23 cellular contexts compared by ENCODE assay signal in the genomic region with DNA sequence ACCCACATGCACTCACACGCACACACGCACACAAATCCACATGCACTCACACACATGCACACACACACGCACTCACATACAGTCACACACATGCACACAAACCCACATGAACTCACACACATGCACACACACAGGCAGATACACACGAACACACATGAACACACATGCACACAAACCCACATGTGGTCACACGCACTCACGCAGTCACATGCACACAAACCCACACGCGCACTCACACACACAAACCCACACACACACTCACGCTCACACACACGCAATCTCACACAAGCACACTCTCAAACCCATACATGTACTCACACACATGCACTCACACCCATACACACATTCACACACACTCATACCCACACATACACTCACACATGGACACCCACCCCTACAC.
DNase-seq lines count a peak whose midpoint lies in the region; ATAC-seq, FAIRE-seq and TF ChIP-seq lines count a peak whose summit lies in the region.
"Had no signal": no experiment of that assay in that cellular context is flagged by ENCODE, and none has a peak within 500 bp of the region (broad histone marks: within the 10 kb centered on the region; RNA-seq: fewer than 3 reads in every experiment).

No MANE protein-coding gene starts in this region.

- H2BK15ac ChIP-seq in H1 (ENCODE audit: low read length) (no peak overlapping the region), neuronal stem cell (ENCODE audit: low read length) (no peak overlapping the region)

- H3K14ac ChIP-seq in H1 (ENCODE audit: insufficient read length) (peak overlapping the region; percentile 55), neuronal stem cell (ENCODE audit: low read length) (peak overlapping the region; percentile 28)

- peaks cover 6% of the 10 kb centered on the region for H3K23me2 ChIP-seq in H1 (ENCODE audit: low read depth, low read length)

- H3K79me1 ChIP-seq in H1 (ENCODE audit: low read depth, low read length) (peaks cover 3% of the 10 kb centered on the region), neuronal stem cell (ENCODE audit: low read depth, low read length) (no peaks in the 10 kb centered on the region)

- CTCF ChIA-PET in A549 (lab: Yijun Ruan, JAX), result no interaction called here
- CTCF ChIA-PET in HEK293 (lab: Yijun Ruan, JAX), result no interaction called here
- CTCF ChIA-PET in H1 (lab: Charles Lee; ENCODE audit: partially characterized antibody), result no interaction called here

- H3K79me2 ChIP-seq in H1 (ENCODE audit: control insufficient read depth in 1 of 2, insufficient read depth in 2 of 2, low read length in 2 of 2), result no peaks in the 10 kb centered on the region

- no peak overlapping the region for H2BK120ac ChIP-seq in H1 (replicated peaks; ENCODE audit: low read depth, low read length)
- H2BK120ac ChIP-seq in neuronal stem cell (ENCODE audit: low read depth, low read length), result no peak overlapping the region

- TF ChIP-seq POLR2A in A549 (IDR thresholded peaks at IDR 0.05; ENCODE audit: low read length), result no peak
- TF ChIP-seq POLR2A in H1 (IDR thresholded peaks at IDR 0.05; ENCODE audit: control extremely low read depth in 1 of 2, low read depth in 2 of 2, low read length in 2 of 2), result no peak

- TF ChIP-seq CTCF in A549 (IDR thresholded peaks at IDR 0.05) (no peak), HEK293 (tag by site-specific recombination; IDR thresholded peaks at IDR 0.05) (no peak), H1 (IDR thresholded peaks at IDR 0.05; ENCODE audit: control extremely low read depth in 1 of 3, insufficient read depth in 1 of 3, low read depth in 1 of 3, low read length in 3 of 3) (no peak)

- H2BK12ac ChIP-seq in H1 (ENCODE audit: low read depth, low read length) (peak overlapping the region; percentile 70; the same call in 1 of the 2 replicates), neuronal stem cell (ENCODE audit: low read length) (no peak overlapping the region)

- H3K23ac ChIP-seq in H1 (ENCODE audit: insufficient read length) (peak overlapping the region; percentile 15), neuronal stem cell (ENCODE audit: low read depth, low read length, poor library complexity) (peak overlapping the region; percentile 76)

- H2AFZ ChIP-seq in H1 (ENCODE audit: low read length), result no peak overlapping the region
- H2AFZ ChIP-seq in neuronal stem cell (ENCODE audit: low read length), result no peak overlapping the region
- H2AFZ ChIP-seq: GM23338 had no signal

- peak overlapping the region; percentile 29; the same call in 1 of the 2 replicates for H2BK20ac ChIP-seq in H1 (ENCODE audit: low read length)

- in situ Hi-C loops in KBM-7 (cut with MboI; ENCODE audit: low pct_unique_long_range_greater_than_20kb, low sequenced_read_pairs), result no loop called here

- no peak overlapping the region for H3K18ac ChIP-seq in H1 (ENCODE audit: extremely low read depth, low read length)
- H3K18ac ChIP-seq in neuronal stem cell (ENCODE audit: low read length), result no peak overlapping the region

- H3K56ac ChIP-seq in H1 (replicated peaks; ENCODE audit: insufficient read length, low read depth, low read length), result peak overlapping the region; percentile 24

- H3K9ac ChIP-seq in H1 (replicated peaks in 1 of 4; ENCODE audit: extremely low read depth in 1 of 4, low read depth in 3 of 4, low read length in 3 of 4) (peak overlapping the region in 1 of 4 experiments; percentile 32; a peak in 1 of 7 replicates), neuronal stem cell (ENCODE audit: low read depth, low read length, poor library complexity) (peak overlapping the region; percentile 14)
- H3K9ac ChIP-seq: BLaER1 had no signal

- H3K36me3 ChIP-seq in HEK293 (ENCODE audit: control insufficient read depth in 2 of 2, insufficient read depth in 1 of 2, low read length in 2 of 2) (no peaks in the 10 kb centered on the region), H1 (ENCODE audit: control insufficient read depth in 2 of 4, insufficient read depth in 4 of 4, low read length in 3 of 4) (no peaks in the 10 kb centered on the region; a peak in 1 of 8 replicates), neuronal stem cell (replicated peaks in 1 of 2; ENCODE audit: control insufficient read depth in 2 of 2, insufficient read depth in 2 of 2, low read length in 2 of 2) (no peaks in the 10 kb centered on the region)
- H3K36me3 ChIP-seq: BLaER1, HAP-1 had no signal

- H3K9me3 ChIP-seq in A549 (no peaks in the 10 kb centered on the region), HEK293 (ENCODE audit: control insufficient read depth, insufficient read depth, low read depth, low read length) (no peaks in the 10 kb centered on the region), H1 (ENCODE audit: insufficient read depth in 2 of 2, low read depth in 1 of 2, low read length in 1 of 2) (no peaks in the 10 kb centered on the region), neuronal stem cell (replicated peaks in 1 of 2; ENCODE audit: control insufficient read depth in 2 of 2, insufficient read depth in 1 of 2, low read depth in 1 of 2, low read length in 2 of 2) (peaks cover 0 to 5% of the 10 kb centered on the region in 2 donors)
- H3K9me3 ChIP-seq: BLaER1, HAP-1 had no signal

- H4K8ac ChIP-seq in H1 (ENCODE audit: extremely low read depth, insufficient read depth, low read length) (peak overlapping the region; percentile 72; the same call in 1 of the 2 replicates), neuronal stem cell (ENCODE audit: low read depth, low read length) (peak overlapping the region; percentile 54)

- H4K91ac ChIP-seq in H1 (replicated peaks; ENCODE audit: insufficient read length, low read length), result peak overlapping the region; percentile 74
- H4K91ac ChIP-seq in neuronal stem cell (ENCODE audit: low read depth, low read length, poor library complexity), result peak overlapping the region; percentile 60

- POLR2A ChIA-PET in A549 (lab: Yijun Ruan, JAX), result no interaction called here
- POLR2A ChIA-PET in HEK293 (lab: Yijun Ruan, JAX), result no interaction called here
- POLR2A ChIA-PET in H1 (lab: Charles Lee; ENCODE audit: partially characterized antibody), result no interaction called here

- H2BK5ac ChIP-seq in H1 (ENCODE audit: low read depth, low read length) (peak overlapping the region; percentile 61), neuronal stem cell (ENCODE audit: low read length) (no peak overlapping the region)

- no peak overlapping the region for H3K4me3 ChIP-seq in A549
- H3K4me3 ChIP-seq in HEK293 (ENCODE audit: low read depth, low read length), result no peak overlapping the region
- H3K4me3 ChIP-seq in H1 (ENCODE audit: extremely low read depth in 1 of 4, insufficient read depth in 2 of 4, low read depth in 3 of 4, low read length in 4 of 4), result no peak overlapping the region
- peak overlapping the region in 1 of 2 donors; percentile 65 for H3K4me3 ChIP-seq in neuronal stem cell (ENCODE audit: low read length in 2 of 2)
- H3K4me3 ChIP-seq: BLaER1, GM12878, GM23338, HAP-1 had no signal

- H2AK5ac ChIP-seq in H1 (ENCODE audit: low read depth, low read length), result peak overlapping the region; percentile 99; the same call in 1 of the 2 replicates
- peak overlapping the region; percentile 72 for H2AK5ac ChIP-seq in neuronal stem cell (ENCODE audit: low read depth, low read length)

- H3K4ac ChIP-seq in H1 (replicated peaks; ENCODE audit: insufficient read length, low read depth, low read length) (no peak overlapping the region), neuronal stem cell (ENCODE audit: low read length) (no peak overlapping the region)

- H3K27ac ChIP-seq in A549 (no peak overlapping the region), HEK293 (ENCODE audit: extremely low read depth, low read depth, low read length) (no peak overlapping the region), H1 (ENCODE audit: low read depth, low read length) (no peak overlapping the region), neuronal stem cell (replicated peaks; ENCODE audit: low read length) (no peak overlapping the region)
- H3K27ac ChIP-seq: BLaER1, C4-2B had no signal

- TF ChIP-seq EP300 in A549 (IDR thresholded peaks at IDR 0.05) (no peak), H1 (IDR thresholded peaks at IDR 0.05; ENCODE audit: borderline replicate concordance in 1 of 2, low read depth in 2 of 2, low read length in 2 of 2) (no peak)

- H3K27me3 ChIP-seq in H1 (replicated peaks in 1 of 4; ENCODE audit: control insufficient read depth in 3 of 4, extremely low read depth in 1 of 4, insufficient read depth in 3 of 4, low read length in 3 of 4) (peaks cover 0 to 16% (median 13%) of the 10 kb centered on the region in 4 experiments; a peak in 4 of 7 replicates), neuronal stem cell (ENCODE audit: control insufficient read depth in 3 of 3, insufficient read depth in 3 of 3, low read depth in 1 of 3, low read length in 3 of 3) (peaks cover 0 to 34% (median 4%) of the 10 kb centered on the region in 3 experiments)

- peaks cover 0 to 6% of the 10 kb centered on the region in 2 experiments for H4K20me1 ChIP-seq in H1 (replicated peaks in 1 of 2; ENCODE audit: control insufficient read depth in 1 of 2, insufficient read depth in 2 of 2, low read length in 2 of 2)
- H4K20me1 ChIP-seq: BLaER1 had no signal

- H3K4me2 ChIP-seq in A549, result no peak overlapping the region
- no peak overlapping the region; a peak in 1 of 4 replicates for H3K4me2 ChIP-seq in H1 (ENCODE audit: insufficient read depth in 1 of 2, low read depth in 2 of 2, low read length in 2 of 2)
- no peak overlapping the region for H3K4me2 ChIP-seq in neuronal stem cell (ENCODE audit: insufficient read depth, low read length, poor library complexity, severe bottlenecking)
- H3K4me2 ChIP-seq: BLaER1, GM23338 had no signal

- DNase-seq in A549 (ENCODE audit: low read depth in 1 of 2, low spot score in 1 of 2), result no peak
- no peak for DNase-seq in H1 (ENCODE audit: low read depth in 1 of 2, low spot score in 2 of 2)
- DNase-seq in neuronal stem cell (ENCODE audit: low spot score), result no peak
- no peak for DNase-seq in KBM-7
- no peak for DNase-seq in COR-L47 (lab: John Stamatoyannopoulos, UW)
- no peak for DNase-seq in MV-4-11 (lab: John Stamatoyannopoulos, UW)
- no peak for DNase-seq in Ammon's horn (ENCODE audit: low spot score)
- DNase-seq: 8988T; CD4-positive, CD25-positive, alpha-beta regulatory T cell; CD8-positive, alpha-beta T cell; DMS 273 treated with DMSO at 0.1 percent for 48 hours; DMS79; EL; GDM1 had no signal

- no peak for ATAC-seq in A549
- ATAC-seq: CD8-positive, alpha-beta T cell; GM12878; GM23338 had no signal

- TF ChIP-seq RAD21 in A549 (conservative IDR thresholded peaks at IDR 0.05 in 1 of 2, IDR thresholded peaks at IDR 0.05 in 1 of 2) (no peak), H1 (IDR thresholded peaks at IDR 0.05 in 1 of 2, conservative IDR thresholded peaks at IDR 0.05 in 1 of 2; ENCODE audit: low read depth in 2 of 2, low read length in 2 of 2) (no peak)

- no peaks in the 10 kb centered on the region for H3K4me1 ChIP-seq in A549
- no peaks in the 10 kb centered on the region for H3K4me1 ChIP-seq in HEK293 (ENCODE audit: control insufficient read depth, insufficient read depth, low read length)
- no peaks in the 10 kb centered on the region; a peak in 1 of 7 replicates for H3K4me1 ChIP-seq in H1 (replicated peaks in 1 of 4; ENCODE audit: control insufficient read depth in 3 of 4, insufficient read depth in 4 of 4, low read length in 3 of 4)
- H3K4me1 ChIP-seq in neuronal stem cell (ENCODE audit: control insufficient read depth in 2 of 2, insufficient read depth in 1 of 2, low read depth in 1 of 2, low read length in 2 of 2), result no peaks in the 10 kb centered on the region
- H3K4me1 ChIP-seq: HAP-1 had no signal

- 82% methylated on average over 10 of the region's 10 CpGs for WGBS in A549 (ENCODE audit: missing lambda C conversion rate)
- 95% methylated on average over 10 of the region's 10 CpGs; no CpG with 5 or more reads in 1 of the 2 experiments for WGBS in H1 (ENCODE audit: extremely low coverage in 1 of 2, insufficient coverage in 1 of 2, insufficient read length in 1 of 2, insufficient replicate concordance in 2 of 2, low coverage in 1 of 2, low lambda C conversion rate in 2 of 2, missing lambda C conversion rate in 1 of 2), 2 experiments
- 100% methylated on average over 6 of the region's 10 CpGs; no CpG with 5 or more reads in 1 of the 2 donors for WGBS in neuronal stem cell (ENCODE audit: extremely low coverage in 2 of 2, insufficient read length in 2 of 2, insufficient replicate concordance in 1 of 2), 2 donors

- no peak overlapping the region for H4K5ac ChIP-seq in H1 (ENCODE audit: insufficient read length, low read depth, low read length)

- FAIRE-seq in A549 (lab: Jason Lieb, UNC) (peak; percentile 13), H1 (lab: Jason Lieb, UNC) (no peak)
- FAIRE-seq: D721Med, GM12878, GM18507, H54 had no signal
